Comparison of ENCODE assay signal across 21 cellular contexts in genomic region chr4:25904748-25905082, GRCh38. TPM values are rescaled to one million over a fixed set of nuclear protein-coding genes. Genes with fewer than 3 reads are reported as not detected.
DNase-seq lines count a peak whose midpoint lies in the region; ATAC-seq and TF ChIP-seq lines count a peak whose summit lies in the region.
"Had no signal": no experiment of that assay in that cellular context is flagged by ENCODE, and none has a peak within 500 bp of the region (broad histone marks: within the 10 kb centered on the region; RNA-seq: fewer than 3 reads in every experiment).

No MANE protein-coding gene starts in this region.

- H3K14ac ChIP-seq in mesenchymal stem cell (ENCODE audit: low read length in 2 of 2), result no peak overlapping the region

- H4K91ac ChIP-seq in mesenchymal stem cell (ENCODE audit: low read length), result no peak overlapping the region

- intact Hi-C loops in activated T-helper 1 cell treated with anti-CD3 and anti-CD28 coated beads, Interleukin-12 subunit alpha, Interleukin-12 subunit beta, Interleukin-2, Interleukin-4 antibody, amounts not matched to agents 30 ng/mL and 10 ng/mL and 1 ng/mL, durations not matched to agents 14 hours and 24 hours and 36 hours (cut with micrococcal nuclease), result no loop called here
- intact Hi-C loops in psoas muscle (cut with DNase I), result no loop called here

- H3K27ac Mint-ChIP-seq in activated T-helper 1 cell treated with anti-CD3 and anti-CD28 coated beads, Interleukin-12 subunit alpha, Interleukin-12 subunit beta, Interleukin-2, Interleukin-4 antibody, amounts not matched to agents 30 ng/mL and 10 ng/mL and 1 ng/mL, durations not matched to agents 14 hours and 24 hours and 36 hours, result no peak overlapping the region
- H3K27ac Mint-ChIP-seq: activated naive CD8-positive, alpha-beta T cell treated with anti-CD3 and anti-CD28 coated beads, Interleukin-2, amount 10 ng/mL, durations not matched to agents 7 days and 5 days; nephron progenitor cell had no signal

- no peak overlapping the region for H3K4ac ChIP-seq in mesenchymal stem cell (ENCODE audit: low read depth in 1 of 2, low read length in 2 of 2)

- H3K4me1 ChIP-seq in mesenchymal stem cell (ENCODE audit: control insufficient read depth, insufficient read depth, low read depth, low read length) (peaks cover 4% of the 10 kb centered on the region), foreskin keratinocyte (peaks cover 9% of the 10 kb centered on the region), psoas muscle (no peaks in the 10 kb centered on the region)
- H3K4me1 ChIP-seq: testis had no signal

- H3K27ac ChIP-seq in mesenchymal stem cell (ENCODE audit: low read length, poor library complexity, severe bottlenecking) (no peak overlapping the region), foreskin keratinocyte (no peak overlapping the region), psoas muscle (no peak overlapping the region)
- H3K27ac ChIP-seq: coronary artery, testis had no signal

- no peak overlapping the region for H3K9ac ChIP-seq in mesenchymal stem cell (ENCODE audit: low read length)

- H2BK120ac ChIP-seq in mesenchymal stem cell (ENCODE audit: low read depth, low read length), result no peak overlapping the region

- no peaks in the 10 kb centered on the region for H3K36me3 Mint-ChIP-seq in activated T-helper 1 cell treated with anti-CD3 and anti-CD28 coated beads, Interleukin-12 subunit alpha, Interleukin-12 subunit beta, Interleukin-2, Interleukin-4 antibody, amounts not matched to agents 30 ng/mL and 10 ng/mL and 1 ng/mL, durations not matched to agents 14 hours and 24 hours and 36 hours (ENCODE audit: low read depth)
- H3K36me3 Mint-ChIP-seq: activated naive CD8-positive, alpha-beta T cell treated with anti-CD3 and anti-CD28 coated beads, Interleukin-2, amount 10 ng/mL, durations not matched to agents 7 days and 5 days; brain had no signal

- WGBS in mesenchymal stem cell, result 96% methylated on average over 2 of the region's 3 CpGs
- 97 to 99% (median 97%) methylated on average over 3 of the region's 3 CpGs for WGBS in psoas muscle, 3 donors

- peaks cover 4% of the 10 kb centered on the region for H3K27me3 Mint-ChIP-seq in activated T-helper 1 cell treated with anti-CD3 and anti-CD28 coated beads, Interleukin-12 subunit alpha, Interleukin-12 subunit beta, Interleukin-2, Interleukin-4 antibody, amounts not matched to agents 30 ng/mL and 10 ng/mL and 1 ng/mL, durations not matched to agents 14 hours and 24 hours and 36 hours (ENCODE audit: insufficient read depth)
- H3K27me3 Mint-ChIP-seq: brain had no signal

- H3K36me3 ChIP-seq in mesenchymal stem cell (ENCODE audit: control insufficient read depth in 1 of 2, insufficient read depth in 2 of 2, low read depth in 1 of 2, low read length in 2 of 2) (no peaks in the 10 kb centered on the region), psoas muscle (ENCODE audit: insufficient read depth in 1 of 2, low read depth in 1 of 2) (no peaks in the 10 kb centered on the region)

- no peak for TF ChIP-seq CTCF in foreskin keratinocyte (conservative IDR thresholded peaks at IDR 0.05)
- no peak for TF ChIP-seq CTCF in psoas muscle (IDR thresholded peaks at IDR 0.05)

- H3K4me3 Mint-ChIP-seq in activated T-helper 1 cell treated with anti-CD3 and anti-CD28 coated beads, Interleukin-12 subunit alpha, Interleukin-12 subunit beta, Interleukin-2, Interleukin-4 antibody, amounts not matched to agents 30 ng/mL and 10 ng/mL and 1 ng/mL, durations not matched to agents 14 hours and 24 hours and 36 hours, result no peak overlapping the region
- H3K4me3 Mint-ChIP-seq: activated naive CD8-positive, alpha-beta T cell treated with anti-CD3 and anti-CD28 coated beads, Interleukin-2, amount 10 ng/mL, durations not matched to agents 7 days and 5 days; brain; nephron progenitor cell had no signal

- H3K23ac ChIP-seq in mesenchymal stem cell (ENCODE audit: low read length in 2 of 2), result no peak overlapping the region

- peak overlapping the region; percentile 36 for H4K8ac ChIP-seq in mesenchymal stem cell (ENCODE audit: low read length)

- ATAC-seq in GM18858 (IDR thresholded peaks at IDR 0.05; ENCODE audit: unreplicated experiment) (peak; percentile 33), GM21528 (IDR thresholded peaks at IDR 0.05; ENCODE audit: low FRiP score, unreplicated experiment) (peak; percentile 50), HG03354 (IDR thresholded peaks at IDR 0.05; ENCODE audit: poor library complexity, severe bottlenecking, unreplicated experiment) (peak; percentile 48), foreskin keratinocyte (no peak), psoas muscle (no peak)

- H3K27me3 ChIP-seq in mesenchymal stem cell (ENCODE audit: control insufficient read depth in 1 of 2, insufficient read depth in 1 of 2, low read length in 2 of 2), result no peaks in the 10 kb centered on the region
- no peaks in the 10 kb centered on the region for H3K27me3 ChIP-seq in foreskin keratinocyte
- H3K27me3 ChIP-seq in psoas muscle (ENCODE audit: insufficient read depth in 3 of 3, low read length in 2 of 3), result no peaks in the 10 kb centered on the region
- H3K27me3 ChIP-seq: testis had no signal

- DNase-seq in mesenchymal stem cell (no peak), foreskin keratinocyte (no peak), NCI-H446 treated with DMSO at 0.1 percent for 48 hours (lab: John Stamatoyannopoulos, UW) (no peak), psoas muscle (no peak)
- DNase-seq in activated T-helper 1 cell treated with anti-CD3 and anti-CD28 coated beads, Interleukin-12 subunit alpha, Interleukin-12 subunit beta, Interleukin-2, Interleukin-4 antibody, amounts not matched to agents 30 ng/mL and 10 ng/mL and 1 ng/mL, durations not matched to agents 14 hours and 24 hours and 36 hours (ENCODE audit: low spot score), result no peak
- DNase-seq: activated CD4-positive, CD25-positive, alpha-beta regulatory T cell treated with anti-CD3 and anti-CD28 coated beads, Interleukin-2, amount 50 U/mL, for 72 hours; activated naive CD8-positive, alpha-beta T cell treated with anti-CD3 and anti-CD28 coated beads, Interleukin-2, amount 10 ng/mL, durations not matched to agents 7 days and 5 days; COR-L47; EL; kidney glomerular epithelial cell; NCI-H1105; NCI-H2171; NCI-H748 treated with DMSO at 0.1 percent for 48 hours; nephron progenitor cell; T1000; testis had no signal

- no peaks in the 10 kb centered on the region for H3K4me1 Mint-ChIP-seq in activated T-helper 1 cell treated with anti-CD3 and anti-CD28 coated beads, Interleukin-12 subunit alpha, Interleukin-12 subunit beta, Interleukin-2, Interleukin-4 antibody, amounts not matched to agents 30 ng/mL and 10 ng/mL and 1 ng/mL, durations not matched to agents 14 hours and 24 hours and 36 hours (ENCODE audit: low read depth)

- H2BK5ac ChIP-seq in mesenchymal stem cell (ENCODE audit: low read depth, low read length, poor library complexity, severe bottlenecking), result no peak overlapping the region

- H2AFZ ChIP-seq in mesenchymal stem cell (ENCODE audit: low read depth, low read length), result no peak overlapping the region

- no peak overlapping the region for H2BK12ac ChIP-seq in mesenchymal stem cell (ENCODE audit: low read length in 2 of 2)

- no peak overlapping the region for H2BK15ac ChIP-seq in mesenchymal stem cell (ENCODE audit: low read depth, poor library complexity, severe bottlenecking)

- no peak overlapping the region for H3K18ac ChIP-seq in mesenchymal stem cell (ENCODE audit: low read depth in 1 of 2, low read length in 2 of 2)

- no peak overlapping the region for H3K4me2 ChIP-seq in mesenchymal stem cell (ENCODE audit: low read length, poor library complexity, severe bottlenecking)

- no peaks in the 10 kb centered on the region for H3K9me3 ChIP-seq in mesenchymal stem cell (ENCODE audit: control insufficient read depth, low read length)
- no peaks in the 10 kb centered on the region for H3K9me3 ChIP-seq in psoas muscle
- H3K9me3 ChIP-seq: testis had no signal

- H3K9me3 Mint-ChIP-seq in activated T-helper 1 cell treated with anti-CD3 and anti-CD28 coated beads, Interleukin-12 subunit alpha, Interleukin-12 subunit beta, Interleukin-2, Interleukin-4 antibody, amounts not matched to agents 30 ng/mL and 10 ng/mL and 1 ng/mL, durations not matched to agents 14 hours and 24 hours and 36 hours, result no peaks in the 10 kb centered on the region
- H3K9me3 Mint-ChIP-seq: activated naive CD8-positive, alpha-beta T cell treated with anti-CD3 and anti-CD28 coated beads, Interleukin-2, amount 10 ng/mL, durations not matched to agents 7 days and 5 days had no signal

- no peak overlapping the region for H3K4me3 ChIP-seq in mesenchymal stem cell (ENCODE audit: insufficient read depth in 1 of 2, low read depth in 1 of 2, low read length in 2 of 2)
- H3K4me3 ChIP-seq in psoas muscle, result no peak overlapping the region
- H3K4me3 ChIP-seq: coronary artery, testis had no signal

- no peaks in the 10 kb centered on the region for H3K79me1 ChIP-seq in mesenchymal stem cell (replicated peaks; ENCODE audit: low read length, poor library complexity, severe bottlenecking)

- no peak overlapping the region for H2AK5ac ChIP-seq in mesenchymal stem cell (ENCODE audit: low read length, severe bottlenecking)

RNA-seq across cellular contexts. Expression of gene SMIM20, which starts 9.3 kb away (rescaled TPM):
- 35.6 TPM for polyA plus RNA-seq in mesenchymal stem cell (2013, experiment 1 of 2)
- 36.3 TPM for polyA plus RNA-seq in mesenchymal stem cell (2013, experiment 2 of 2)
- total RNA-seq in foreskin keratinocyte, result 21.2 and 28.6 TPM in 2 replicates
- 26.1 and 31.3 TPM in 2 replicates for polyA plus RNA-seq in foreskin keratinocyte
- 19.2 and 21.5 TPM in 2 replicates for total RNA-seq in activated T-helper 1 cell treated with anti-CD3 and anti-CD28 coated beads, Interleukin-12 subunit alpha, Interleukin-12 subunit beta, Interleukin-2, Interleukin-4 antibody, amounts not matched to agents 30 ng/mL and 10 ng/mL and 1 ng/mL, durations not matched to agents 14 hours and 24 hours and 36 hours
- total RNA-seq in psoas muscle, result 10 to 100 TPM; 30.9 to 47.6 (median 38.8) TPM
- 100 to 1,000 TPM in 1 of 3 donors, 10 to 100 TPM in 2; 51.6 to 100 (median 59.0) TPM for polyA plus RNA-seq in psoas muscle

RNA-seq across cellular contexts. Expression of gene SEL1L3, which starts 41.9 kb away (rescaled TPM):
- 27.4 TPM for polyA plus RNA-seq in mesenchymal stem cell (2013, experiment 1 of 2)
- polyA plus RNA-seq in mesenchymal stem cell (2013, experiment 2 of 2), result 25.2 TPM
- total RNA-seq in foreskin keratinocyte (31.7 and 33.3 TPM in 2 replicates), psoas muscle (1 to 10 TPM; 1.4 to 4.3 (median 3.0) TPM)
- polyA plus RNA-seq in foreskin keratinocyte (15.8 and 17.2 TPM in 2 replicates), psoas muscle (1 to 10 TPM; 1.0 to 1.6 (median 1.3) TPM)
- total RNA-seq in activated T-helper 1 cell treated with anti-CD3 and anti-CD28 coated beads, Interleukin-12 subunit alpha, Interleukin-12 subunit beta, Interleukin-2, Interleukin-4 antibody, amounts not matched to agents 30 ng/mL and 10 ng/mL and 1 ng/mL, durations not matched to agents 14 hours and 24 hours and 36 hours, result 36.0 and 37.1 TPM in 2 replicates

Comparison
In these comparisons a context has a peak if more than half of its experiments do, and no peak if none do; other contexts are left out.
1. ATAC-seq: peak in GM18858 (single experiment), GM21528 (single experiment) and HG03354 (single experiment); none in foreskin keratinocyte (single experiment) and psoas muscle (0 of 4).